ENCODE assay signal across 8 cellular contexts in genomic region chr9:4297795-4298254, GRCh38. TPM values are rescaled to one million over a fixed set of nuclear protein-coding genes. Genes with fewer than 3 reads are reported as not detected.
DNase-seq lines count a peak whose midpoint lies in the region; ATAC-seq lines count a peak whose summit lies in the region.

No MANE protein-coding gene starts in this region.

- H3K9me3 ChIP-seq in endocrine pancreas (ENCODE audit: control insufficient read depth, low read length) = no peaks in the 10 kb centered on the region

- H3K27ac ChIP-seq in mesendoderm (ENCODE audit: low read depth, low read length) = peak overlapping the region; percentile 32

- peak overlapping the region; percentile 90 for H3K4me2 ChIP-seq in mesendoderm (ENCODE audit: low read length)

- H3K27me3 Mint-ChIP-seq in activated CD8-positive, alpha-beta memory T cell treated with anti-CD3 and anti-CD28 coated beads, Interleukin-2, amount 10 ng/mL, durations not matched to agents 7 days and 5 days = peaks cover 83% of the 10 kb centered on the region

- H3K23ac ChIP-seq in mesendoderm (ENCODE audit: low read length) = no peak overlapping the region

- peak overlapping the region; percentile 85 for H3K4me3 Mint-ChIP-seq in activated CD8-positive, alpha-beta memory T cell treated with anti-CD3 and anti-CD28 coated beads, Interleukin-2, amount 10 ng/mL, durations not matched to agents 7 days and 5 days

- H4K8ac ChIP-seq in mesendoderm (ENCODE audit: low read depth, low read length) = no peak overlapping the region

- H3K36me3 ChIP-seq in endocrine pancreas (ENCODE audit: control insufficient read depth, insufficient read depth, low read length) = no peaks in the 10 kb centered on the region
- H3K36me3 ChIP-seq in mesendoderm (ENCODE audit: control insufficient read depth, insufficient read depth, low read length) = no peaks in the 10 kb centered on the region

- H2BK5ac ChIP-seq in mesendoderm (ENCODE audit: low read length) = peak overlapping the region; percentile 72

- peak overlapping the region; percentile 52 for H3K18ac ChIP-seq in mesendoderm (ENCODE audit: low read length)

- H3K9ac ChIP-seq in endocrine pancreas (ENCODE audit: control insufficient read depth, insufficient read depth, low read length) (peak overlapping the region; percentile 84), mesendoderm (ENCODE audit: low read length) (peak overlapping the region; percentile 80)

- peak; percentile 37 for ATAC-seq in GM21825 (IDR thresholded peaks at IDR 0.05; ENCODE audit: unreplicated experiment)
- ATAC-seq in activated CD8-positive, alpha-beta memory T cell treated with anti-CD3 and anti-CD28 coated beads, Interleukin-2, amount 10 ng/mL, durations not matched to agents 7 days and 5 days = peak; percentile 61
- no peak for ATAC-seq in HG02884 (IDR thresholded peaks at IDR 0.05; ENCODE audit: unreplicated experiment)

- no peaks in the 10 kb centered on the region for H3K27me3 ChIP-seq in endocrine pancreas (ENCODE audit: control insufficient read depth, insufficient read depth, low read length)
- peaks cover 6% of the 10 kb centered on the region for H3K27me3 ChIP-seq in mesendoderm (ENCODE audit: insufficient read depth, low read length, poor library complexity)

- H3K79me2 ChIP-seq in mesendoderm (ENCODE audit: control insufficient read depth, insufficient read depth, low read length) = no peaks in the 10 kb centered on the region

- H3K56ac ChIP-seq in mesendoderm (ENCODE audit: low read length) = peak overlapping the region; percentile 95

- no peak overlapping the region for H4K5ac ChIP-seq in mesendoderm (ENCODE audit: low read length)

- H3K9me3 Mint-ChIP-seq in activated CD8-positive, alpha-beta memory T cell treated with anti-CD3 and anti-CD28 coated beads, Interleukin-2, amount 10 ng/mL, durations not matched to agents 7 days and 5 days (ENCODE audit: low read depth) = no peaks in the 10 kb centered on the region

- peaks cover 24% of the 10 kb centered on the region for H3K4me1 Mint-ChIP-seq in activated CD8-positive, alpha-beta memory T cell treated with anti-CD3 and anti-CD28 coated beads, Interleukin-2, amount 10 ng/mL, durations not matched to agents 7 days and 5 days

- no CpG with 5 or more reads among the region's 58 CpGs for whole genome bisulfite sequencing in mesendoderm (ENCODE audit: extremely low coverage, insufficient coverage, low lambda C conversion rate)

- H3K36me3 Mint-ChIP-seq in activated CD8-positive, alpha-beta memory T cell treated with anti-CD3 and anti-CD28 coated beads, Interleukin-2, amount 10 ng/mL, durations not matched to agents 7 days and 5 days = no peaks in the 10 kb centered on the region

- H2BK15ac ChIP-seq in mesendoderm (replicated peaks; ENCODE audit: low read depth) = no peak overlapping the region

- CTCF ChIA-PET in activated CD8-positive, alpha-beta memory T cell treated with anti-CD3 and anti-CD28 coated beads, Interleukin-2, amount 10 ng/mL, durations not matched to agents 7 days and 5 days (lab: Charles Lee) = interaction anchor here (2.2 kb wide), 1 partner anchor 17 kb away, joined by 6 read pairs; no protein-coding TSS in a partner anchor

- peak overlapping the region; percentile 70 for H3K4me3 ChIP-seq in endocrine pancreas (ENCODE audit: control insufficient read depth, insufficient read depth, low read length)
- H3K4me3 ChIP-seq in mesendoderm (ENCODE audit: low read length) = peak overlapping the region; percentile 23

- peak; percentile 67 for DNase-seq in GM03348 (ENCODE audit: low spot score)
- peak; percentile 61 for DNase-seq in NCI-H1105 (lab: John Stamatoyannopoulos, UW)
- peak; percentile 56 for DNase-seq in activated CD8-positive, alpha-beta memory T cell treated with anti-CD3 and anti-CD28 coated beads, Interleukin-2, amount 10 ng/mL, durations not matched to agents 7 days and 5 days
- peak; percentile 88 for DNase-seq in mesendoderm
- DNase-seq in stimulated activated naive CD4-positive, alpha-beta T cell treated with Interleukin-2 at 50 U/mL for 16 hours (lab: John Stamatoyannopoulos, UW) = peak; percentile 7

- H3K4me1 ChIP-seq in endocrine pancreas (ENCODE audit: control insufficient read depth, insufficient read depth, low read length) (peaks cover 18% of the 10 kb centered on the region), mesendoderm (ENCODE audit: control insufficient read depth, low read depth, low read length) (peaks cover 2% of the 10 kb centered on the region)

- H3K4ac ChIP-seq in mesendoderm (ENCODE audit: low read depth, low read length) = peak overlapping the region; percentile 87

- H2BK120ac ChIP-seq in mesendoderm (ENCODE audit: low read depth, low read length) = no peak overlapping the region

- H2AK5ac ChIP-seq in mesendoderm (ENCODE audit: low read length) = no peak overlapping the region

- H3K79me1 ChIP-seq in mesendoderm (ENCODE audit: low read length) = no peaks in the 10 kb centered on the region

- H3K27ac Mint-ChIP-seq in activated CD8-positive, alpha-beta memory T cell treated with anti-CD3 and anti-CD28 coated beads, Interleukin-2, amount 10 ng/mL, durations not matched to agents 7 days and 5 days = peak overlapping the region; percentile 10

RNA-seq across cellular contexts. Expression of gene GLIS3, which starts 2.0 kb away (rescaled TPM):
- total RNA-seq in activated CD8-positive, alpha-beta memory T cell treated with anti-CD3 and anti-CD28 coated beads, Interleukin-2, amount 10 ng/mL, durations not matched to agents 7 days and 5 days = under 1 TPM in 1 of 2 experiments, not detected in 1; 0.30 TPM
- 0.70 TPM for polyA plus RNA-seq in mesendoderm (2013, experiment 1 of 2)
- 0.80 TPM for polyA plus RNA-seq in mesendoderm (2013, experiment 2 of 2)

Comparison
In these comparisons a context has a peak if more than half of its experiments do, and no peak if none do; other contexts are left out.
1. DNase-seq: peak in every context shown above with its lines; median percentile 88 in mesendoderm; 67 in GM03348; 61 in NCI-H1105; 56 in activated CD8-positive, alpha-beta memory T cell treated with anti-CD3 and anti-CD28 coated beads, Interleukin-2, amount 10 ng/mL, durations not matched to agents 7 days and 5 days; 7 in stimulated activated naive CD4-positive, alpha-beta T cell treated with Interleukin-2 at 50 U/mL for 16 hours.